Comparison of ENCODE assay signal across 8 cellular contexts in genomic region chr11:16739326-16739875, GRCh38. TPM values are rescaled to one million over a fixed set of nuclear protein-coding genes. Genes with fewer than 3 reads are reported as not detected.
A peak's percentile ranks its signal among the peaks of the same experiment; 100 is the strongest.
DNase-seq lines count a peak whose midpoint lies in the region; ATAC-seq, FAIRE-seq and TF ChIP-seq lines count a peak whose summit lies in the region.

No MANE protein-coding gene starts in this region.

- in situ Hi-C loops in astrocyte of the cerebellum (cut with HindIII; ENCODE audit: low sequenced_read_pairs), result no loop called here

- WGBS in A549 (ENCODE audit: missing lambda C conversion rate), result 10% methylated on average over 20 of the region's 20 CpGs

- ATAC-seq in A549 (no peak; a peak in 1 of 6 replicates), left colon (peak; percentile 3), HG03108 (IDR thresholded peaks at IDR 0.05; ENCODE audit: unreplicated experiment) (no peak), GM18867 (IDR thresholded peaks at IDR 0.05; ENCODE audit: unreplicated experiment) (no peak)

- no peak for FAIRE-seq in A549 (lab: Jason Lieb, UNC)

- peaks cover 18% of the 10 kb centered on the region; the same call in 2 of the 3 replicates for H3K4me1 ChIP-seq in A549
- peaks cover 12% of the 10 kb centered on the region for H3K4me1 ChIP-seq in HUES48 (ENCODE audit: control insufficient read depth, insufficient read depth, low read length)

- H3K27me3 ChIP-seq in HUES48 (ENCODE audit: control insufficient read depth, insufficient read depth, low read length), result no peaks in the 10 kb centered on the region

- no peak for TF ChIP-seq RAD21 in A549 (conservative IDR thresholded peaks at IDR 0.05 in 1 of 2, IDR thresholded peaks at IDR 0.05 in 1 of 2)

- TF ChIP-seq EP300 in A549 (IDR thresholded peaks at IDR 0.05), result no peak

- CTCF ChIA-PET in A549 (lab: Yijun Ruan, JAX), result interaction anchor here (0.6 to 1.1 kb wide), 2 partner anchors 12 to 49 kb away, joined by 3 read pairs; no protein-coding TSS in a partner anchor

- H3K4me3 ChIP-seq in A549 (peak overlapping the region; percentile 88), HUES48 (ENCODE audit: low read depth, low read length) (peak overlapping the region; percentile 86), astrocyte of the cerebellum (ENCODE audit: low read depth, low read length) (peak overlapping the region; percentile 60)

- peak overlapping the region; percentile 86 for H3K4me2 ChIP-seq in A549

- TF ChIP-seq CTCF in A549 (IDR thresholded peaks at IDR 0.05), result no peak
- no peak for TF ChIP-seq CTCF in astrocyte of the cerebellum (IDR thresholded peaks at IDR 0.05; ENCODE audit: low read depth, low read length, missing control alignments)

- intact Hi-C loops in left colon (cut with DNase I, micrococcal nuclease), result no loop called here

- peak; percentile 15 to 25 for DNase-seq in A549 (ENCODE audit: low read depth in 1 of 2, low spot score in 1 of 2)
- no peak for DNase-seq in astrocyte of the cerebellum (ENCODE audit: low read depth)
- no peak for DNase-seq in left colon
- DNase-seq in NCI-H510A treated with DMSO at 0.1 percent for 48 hours (lab: John Stamatoyannopoulos, UW), result no peak
- DNase-seq in DMS153 treated with DMSO at 0.1 percent for 48 hours (lab: John Stamatoyannopoulos, UW; ENCODE audit: unreplicated experiment), result no peak

- H3K27ac ChIP-seq in A549 (peak overlapping the region; percentile 92 to 97), HUES48 (ENCODE audit: low read depth, low read length) (no peak overlapping the region)

- H3K9me3 ChIP-seq in A549, result no peaks in the 10 kb centered on the region
- no peaks in the 10 kb centered on the region for H3K9me3 ChIP-seq in HUES48 (ENCODE audit: control insufficient read depth, insufficient read depth, low read length)

- POLR2A ChIA-PET in A549 (lab: Yijun Ruan, JAX), result interaction anchor here (1.0 kb wide), 1 partner anchor 11 kb away, joined by 3 read pairs; no protein-coding TSS in a partner anchor

- H3K9ac ChIP-seq in HUES48 (ENCODE audit: low read depth, low read length), result peak overlapping the region; percentile 99

- TF ChIP-seq POLR2A in A549 (IDR thresholded peaks at IDR 0.05; ENCODE audit: low read length), result no peak

- H3K36me3 ChIP-seq in HUES48 (ENCODE audit: control insufficient read depth, insufficient read depth, low read length), result peaks cover 19% of the 10 kb centered on the region

TF ChIP-seq in A549, 52 proteins besides CTCF, POLR2A, EP300 and RAD21:
- TF ChIP-seq TP53 (CRISPR knock-in tag; IDR thresholded peaks at IDR 0.05) (0 out of 2 replicates have a peak, but pooled peaks have one; percentile 30), MYC (IDR thresholded peaks at IDR 0.05; ENCODE audit: borderline replicate concordance, low read length) (no peak), HEYL (CRISPR knock-in tag; IDR thresholded peaks at IDR 0.05) (no peak)

RNA-seq across cellular contexts. Expression of gene C11orf58, which starts 1.0 kb away (rescaled TPM):
- polyA plus RNA-seq in A549 (2011; rRNA removed) (144 and 342 TPM in 2 replicates), A549 (2017; fragmentation: RNase III; extraction: RNeasy Plus Mini Kit Qiagen cat#74134 plus additional on column Dnase treatment) (417 to 467 TPM (median 456 TPM) in 3 replicates)
- 119 and 182 TPM in 2 replicates for polyA plus RNA-seq in A549 (2012; cell fraction: cytosol; rRNA removed)
- polyA plus RNA-seq in A549 (2012; cell fraction: nucleus; rRNA removed), result 24.9 and 41.3 TPM in 2 replicates
- 84.6 and 109 TPM in 2 replicates for polyA minus RNA-seq in A549 (2011; rRNA and poly(A)+ RNA removed)
- 10 to 100 TPM; 58.9 to 60.2 TPM for total RNA-seq in left colon

Comparison
In these comparisons a context has a peak if more than half of its experiments do, and no peak if none do; other contexts are left out.
1. DNase-seq: peak in A549 (2 of 2); none in astrocyte of the cerebellum (single experiment), left colon (0 of 2), NCI-H510A treated with DMSO at 0.1 percent for 48 hours (single experiment) and DMS153 treated with DMSO at 0.1 percent for 48 hours (single experiment).
2. Peak in every context shown above with its lines, with median percentiles within 50 percentile points of each other: H3K4me3 ChIP-seq.